9 cellular contexts compared by ENCODE assay signal in genomic region chr9:137083418-137084004, GRCh38. TPM values are rescaled to one million over a fixed set of nuclear protein-coding genes. Genes with fewer than 3 reads are reported as not detected.
DNase-seq lines count a peak whose midpoint lies in the region; ATAC-seq and TF ChIP-seq lines count a peak whose summit lies in the region.
"Had no signal": no experiment of that assay in that cellular context is flagged by ENCODE, and none has a peak within 500 bp of the region (broad histone marks: within the 10 kb centered on the region; RNA-seq: fewer than 3 reads in every experiment).

No MANE protein-coding gene starts in this region.

- no peaks in the 10 kb centered on the region for H3K36me3 ChIP-seq in brain microvascular endothelial cell (replicated peaks)
- H3K36me3 ChIP-seq: pancreas had no signal

- TF ChIP-seq CTCF in brain microvascular endothelial cell (IDR thresholded peaks at IDR 0.05; ENCODE audit: low read depth, low read length, missing control alignments) = no peak

- in situ Hi-C loops in brain microvascular endothelial cell (cut with HindIII; ENCODE audit: low pct_ligation_motif_present, low sequenced_read_pairs) = no loop called here

- no peaks in the 10 kb centered on the region for H3K27me3 ChIP-seq in brain microvascular endothelial cell (replicated peaks)
- H3K27me3 ChIP-seq: pancreas had no signal

- H3K27ac ChIP-seq in brain microvascular endothelial cell = peak overlapping the region; percentile 71

- DNase-seq in D341Med (ENCODE audit: low spot score) (peak; percentile 83), M059J (ENCODE audit: low read depth) (peak; percentile 98), brain microvascular endothelial cell (peak; percentile 96), middle frontal gyrus (ENCODE audit: extremely low spot score, low spot score) (peak; percentile 27), cerebellum (ENCODE audit: low spot score) (no peak)
- DNase-seq in stimulated activated CD4-positive, alpha-beta T cell treated with anti-CD3 and anti-CD28 coated beads, Interleukin-12 subunit alpha, Interleukin-12 subunit beta, amount 100 ng/mL, for 4 hours = no peak

- no peak overlapping the region for H3K4me3 ChIP-seq in brain microvascular endothelial cell (ENCODE audit: low read depth, low read length)
- H3K4me3 ChIP-seq: pancreas had no signal

- ATAC-seq in HG03280 (IDR thresholded peaks at IDR 0.05; ENCODE audit: unreplicated experiment) (no peak), GM18502 (IDR thresholded peaks at IDR 0.05; ENCODE audit: poor library complexity, unreplicated experiment) (no peak)
- ATAC-seq: pancreas had no signal

RNA-seq across cellular contexts. Expression of gene MAN1B1, which starts 3.3 kb away (rescaled TPM):
- 86.8 and 145 TPM in 2 replicates for total RNA-seq in M059J (2014; rRNA removed; shearing (Covaris generic))
- total RNA-seq in cerebellum = 38.2 TPM

RNA-seq across cellular contexts. Expression of gene UAP1L1, which starts 6.2 kb away (rescaled TPM):
- 6.7 and 12.9 TPM in 2 replicates for total RNA-seq in M059J (2014; rRNA removed; shearing (Covaris generic))
- 0.73 TPM for total RNA-seq in cerebellum

RNA-seq across cellular contexts. Expression of gene SAPCD2, which starts 13.2 kb away (rescaled TPM):
- 11.8 and 28.5 TPM in 2 replicates for total RNA-seq in M059J (2014; rRNA removed; shearing (Covaris generic))
- 4.7 TPM for total RNA-seq in cerebellum

RNA-seq across cellular contexts. Expression of gene ENTPD2, which starts 29.6 kb away (rescaled TPM):
- not detected in 2 replicates for total RNA-seq in M059J (2014; rRNA removed; shearing (Covaris generic))
- 0.45 TPM for total RNA-seq in cerebellum

RNA-seq across cellular contexts. Expression of gene DPP7, which starts 31.0 kb away (rescaled TPM):
- total RNA-seq in M059J (2014; rRNA removed; shearing (Covaris generic)) = 26.8 and 30.0 TPM in 2 replicates
- 12.2 TPM for total RNA-seq in cerebellum

Comparison
In these comparisons a context has a peak if more than half of its experiments do, and no peak if none do; other contexts are left out.
1. DNase-seq: peak in D341Med (single experiment), M059J (single experiment), brain microvascular endothelial cell (single experiment) and middle frontal gyrus (single experiment); none in cerebellum (single experiment) and stimulated activated CD4-positive, alpha-beta T cell treated with anti-CD3 and anti-CD28 coated beads, Interleukin-12 subunit alpha, Interleukin-12 subunit beta, amount 100 ng/mL, for 4 hours (single experiment).